In genomic region chr12:51971679-51972423, GRCh38 we compare ENCODE assay signal across 8 cellular contexts. TPM values are rescaled to one million over a fixed set of nuclear protein-coding genes. Genes with fewer than 3 reads are reported as not detected.
DNase-seq lines count a peak whose midpoint lies in the region; ATAC-seq and TF ChIP-seq lines count a peak whose summit lies in the region.

No MANE protein-coding gene starts in this region.

- peak overlapping the region in 1 of 2 donors; percentile 14 for H3K4me3 ChIP-seq in left lung

- peak overlapping the region; percentile 65 to 92 for H3K27ac ChIP-seq in left lung

- ATAC-seq in GM21390 (IDR thresholded peaks at IDR 0.05; ENCODE audit: unreplicated experiment) (peak; percentile 48), left lung (peak; percentile 19)

- H3K4me1 Mint-ChIP-seq in T-helper 2 cell treated with Interferon-gamma antibody and Interleukin-4, amounts not matched to agents 5 μg/mL and 100 μg/mL, for 36 hours (ENCODE audit: low read depth) = peaks cover 69% of the 10 kb centered on the region

- peaks cover 34 to 78% of the 10 kb centered on the region in 2 donors for H3K4me1 ChIP-seq in left lung

- H3K27me3 ChIP-seq in left lung = no peaks in the 10 kb centered on the region

- H3K4me3 Mint-ChIP-seq in T-helper 2 cell treated with Interferon-gamma antibody and Interleukin-4, amounts not matched to agents 5 μg/mL and 100 μg/mL, for 36 hours = peak overlapping the region; percentile 74

- peaks cover 0 to 18% of the 10 kb centered on the region in 2 donors for H3K36me3 ChIP-seq in left lung

- no peak for TF ChIP-seq CTCF in left lung (IDR thresholded peaks at IDR 0.05)

- no peaks in the 10 kb centered on the region for H3K9me3 Mint-ChIP-seq in T-helper 2 cell treated with Interferon-gamma antibody and Interleukin-4, amounts not matched to agents 5 μg/mL and 100 μg/mL, for 36 hours

- peaks cover 12% of the 10 kb centered on the region for H3K36me3 Mint-ChIP-seq in T-helper 2 cell treated with Interferon-gamma antibody and Interleukin-4, amounts not matched to agents 5 μg/mL and 100 μg/mL, for 36 hours (ENCODE audit: low read depth)

- in situ Hi-C loops in KBM-7 (cut with MboI; ENCODE audit: low pct_unique_long_range_greater_than_20kb, low sequenced_read_pairs) = no loop called here

- H3K27ac Mint-ChIP-seq in T-helper 2 cell treated with Interferon-gamma antibody and Interleukin-4, amounts not matched to agents 5 μg/mL and 100 μg/mL, for 36 hours = peak overlapping the region; percentile 32

- no peaks in the 10 kb centered on the region for H3K9me3 ChIP-seq in left lung

- DNase-seq in AML-193 (lab: John Stamatoyannopoulos, UW) = peak; percentile 35 to 54
- no peak for DNase-seq in T-helper 2 cell treated with Interferon-gamma antibody and Interleukin-4, amounts not matched to agents 5 μg/mL and 100 μg/mL, for 36 hours (ENCODE audit: low spot score)
- DNase-seq in left lung = no peak
- DNase-seq in iPS-NIHi7 (ENCODE audit: extremely low spot score) = no peak
- DNase-seq in NCI-H146 treated with DMSO at 0.1 percent for 48 hours (lab: John Stamatoyannopoulos, UW; ENCODE audit: unreplicated experiment) = no peak
- DNase-seq in KBM-7 = no peak
- no peak for DNase-seq in HuH-7.5 (ENCODE audit: low spot score)

- H3K27me3 Mint-ChIP-seq in T-helper 2 cell treated with Interferon-gamma antibody and Interleukin-4, amounts not matched to agents 5 μg/mL and 100 μg/mL, for 36 hours (ENCODE audit: low read depth) = peaks cover 61% of the 10 kb centered on the region

- intact Hi-C loops in left lung (cut with DNase I) = no loop called here

RNA-seq across cellular contexts. Expression of gene ACVR1B, which starts 20.4 kb away (rescaled TPM):
- total RNA-seq in left lung = 10 to 100 TPM; 24.9 to 26.6 TPM

RNA-seq across cellular contexts. Expression of gene TAMALIN, which starts 34.9 kb away (rescaled TPM):
- total RNA-seq in left lung = 10 to 100 TPM; 30.6 to 63.7 TPM

Comparison
In these comparisons a context has a peak if more than half of its experiments do, and no peak if none do; other contexts are left out.
1. DNase-seq: peak in AML-193 (2 of 2); none in T-helper 2 cell treated with Interferon-gamma antibody and Interleukin-4, amounts not matched to agents 5 μg/mL and 100 μg/mL, for 36 hours (single experiment), left lung (0 of 2), iPS-NIHi7 (single experiment), NCI-H146 treated with DMSO at 0.1 percent for 48 hours (single experiment), KBM-7 (single experiment) and HuH-7.5 (single experiment).